22 cellular contexts compared by ENCODE assay signal in genomic region chr11:102426000-102426399, GRCh38. TPM values are rescaled to one million over a fixed set of nuclear protein-coding genes. Genes with fewer than 3 reads are reported as not detected.
DNase-seq lines count a peak whose midpoint lies in the region; ATAC-seq lines count a peak whose summit lies in the region.
"Had no signal": no experiment of that assay in that cellular context is flagged by ENCODE, and none has a peak within 500 bp of the region (broad histone marks: within the 10 kb centered on the region; RNA-seq: fewer than 3 reads in every experiment).

No MANE protein-coding gene starts in this region.

- H3K4me1 Mint-ChIP-seq in activated naive CD4-positive, alpha-beta T cell treated with anti-CD3 and anti-CD28 coated beads, Interleukin-2, amount 50 U/mL, for 24 hours, result peaks cover 94% of the 10 kb centered on the region
- H3K4me1 Mint-ChIP-seq in T-helper 17 cell, result peaks cover 62% of the 10 kb centered on the region
- peaks cover 45% of the 10 kb centered on the region for H3K4me1 Mint-ChIP-seq in dendritic cell treated with granulocyte-macrophage colony-stimulating factor and Interleukin-4, amounts not matched to agents 40 ng/mL and 50 ng/mL, for 4 days (ENCODE audit: low read depth)

- H3K23ac ChIP-seq in trophoblast cell (ENCODE audit: low read length), result no peak overlapping the region

- H3K4me3 ChIP-seq in trophoblast cell (ENCODE audit: low read depth, low read length), result no peak overlapping the region
- H3K4me3 ChIP-seq: BLaER1 treated with 17β-estradiol and CSF1 and Interleukin-3, amounts not matched to agents 10 nM and 100 nM; testis had no signal

- ATAC-seq in activated naive CD4-positive, alpha-beta T cell treated with anti-CD3 and anti-CD28 coated beads, Interleukin-2, amount 50 U/mL, for 72 hours, result no peak
- ATAC-seq in T-helper 17 cell, result no peak
- ATAC-seq in GM19023 (IDR thresholded peaks at IDR 0.05; ENCODE audit: unreplicated experiment), result no peak
- ATAC-seq: left cardiac atrium had no signal

- H3K4me2 ChIP-seq in trophoblast cell (ENCODE audit: low read length), result no peak overlapping the region

- peak overlapping the region; percentile 85 for H3K27ac Mint-ChIP-seq in activated naive CD4-positive, alpha-beta T cell treated with anti-CD3 and anti-CD28 coated beads, Interleukin-2, amount 50 U/mL, for 24 hours
- H3K27ac Mint-ChIP-seq in activated naive CD4-positive, alpha-beta T cell treated with anti-CD3 and anti-CD28 coated beads, Interleukin-2, amount 50 U/mL, for 72 hours, result peak overlapping the region in 1 of 2 donors; percentile 91
- H3K27ac Mint-ChIP-seq in T-helper 17 cell, result peak overlapping the region; percentile 86
- H3K27ac Mint-ChIP-seq in dendritic cell treated with granulocyte-macrophage colony-stimulating factor and Interleukin-4, amounts not matched to agents 40 ng/mL and 50 ng/mL, for 4 days, result peak overlapping the region; percentile 48
- H3K27ac Mint-ChIP-seq: HFFc6 had no signal

- no peaks in the 10 kb centered on the region for H3K36me3 ChIP-seq in trophoblast cell (ENCODE audit: control insufficient read depth in 1 of 2, insufficient read depth in 2 of 2, low read length in 2 of 2)

- H3K18ac ChIP-seq in trophoblast cell (ENCODE audit: low read length), result no peak overlapping the region

- H3K9me3 ChIP-seq in T-helper 17 cell (ENCODE audit: control insufficient read depth, low read length, poor library complexity, severe bottlenecking) (no peaks in the 10 kb centered on the region), trophoblast cell (ENCODE audit: insufficient read depth, low read depth, low read length) (no peaks in the 10 kb centered on the region)
- H3K9me3 ChIP-seq: BLaER1 treated with 17β-estradiol and CSF1 and Interleukin-3, amounts not matched to agents 10 nM and 100 nM; testis had no signal

- no CpG with 5 or more reads among the region's 2 CpGs for WGBS in trophoblast cell (ENCODE audit: extremely low coverage, insufficient coverage, insufficient read length)

- H3K27me3 Mint-ChIP-seq in activated naive CD4-positive, alpha-beta T cell treated with anti-CD3 and anti-CD28 coated beads, Interleukin-2, amount 50 U/mL, for 24 hours, result no peaks in the 10 kb centered on the region
- H3K27me3 Mint-ChIP-seq in T-helper 17 cell, result no peaks in the 10 kb centered on the region
- H3K27me3 Mint-ChIP-seq in dendritic cell treated with granulocyte-macrophage colony-stimulating factor and Interleukin-4, amounts not matched to agents 40 ng/mL and 50 ng/mL, for 4 days, result no peaks in the 10 kb centered on the region
- H3K27me3 Mint-ChIP-seq: naive B cell had no signal

- peaks cover 13% of the 10 kb centered on the region for H3K36me3 Mint-ChIP-seq in activated naive CD4-positive, alpha-beta T cell treated with anti-CD3 and anti-CD28 coated beads, Interleukin-2, amount 50 U/mL, for 24 hours
- peaks cover 17 to 54% of the 10 kb centered on the region in 2 donors for H3K36me3 Mint-ChIP-seq in activated naive CD4-positive, alpha-beta T cell treated with anti-CD3 and anti-CD28 coated beads, Interleukin-2, amount 50 U/mL, for 72 hours
- peaks cover 6% of the 10 kb centered on the region for H3K36me3 Mint-ChIP-seq in T-helper 17 cell (ENCODE audit: low read depth)
- peaks cover 24% of the 10 kb centered on the region for H3K36me3 Mint-ChIP-seq in dendritic cell treated with granulocyte-macrophage colony-stimulating factor and Interleukin-4, amounts not matched to agents 40 ng/mL and 50 ng/mL, for 4 days (ENCODE audit: low read depth)

- no peaks in the 10 kb centered on the region for H3K27me3 ChIP-seq in trophoblast cell (ENCODE audit: insufficient read depth, low read length)
- H3K27me3 ChIP-seq: BLaER1 treated with 17β-estradiol and CSF1 and Interleukin-3, amounts not matched to agents 10 nM and 100 nM; testis had no signal

- H3K4me1 ChIP-seq in trophoblast cell (ENCODE audit: control insufficient read depth in 1 of 2, insufficient read depth in 2 of 2, low read length in 2 of 2), result no peaks in the 10 kb centered on the region
- H3K4me1 ChIP-seq: testis had no signal

- H2BK120ac ChIP-seq in trophoblast cell (ENCODE audit: insufficient read depth, low read length, poor library complexity), result no peak overlapping the region

- no peak overlapping the region for H2BK12ac ChIP-seq in trophoblast cell (ENCODE audit: low read length)

- H2BK5ac ChIP-seq in trophoblast cell (ENCODE audit: low read depth, low read length, poor library complexity), result no peak overlapping the region

- no peak overlapping the region for H3K14ac ChIP-seq in trophoblast cell (ENCODE audit: low read length)

- H3K4ac ChIP-seq in trophoblast cell (ENCODE audit: low read depth, low read length), result no peak overlapping the region

- no peak overlapping the region for H2AK5ac ChIP-seq in trophoblast cell (ENCODE audit: low read length)

- H3K79me1 ChIP-seq in trophoblast cell (ENCODE audit: low read length), result no peaks in the 10 kb centered on the region

- no peak overlapping the region for H2AFZ ChIP-seq in trophoblast cell (ENCODE audit: insufficient read depth, low read length, poor library complexity)

- no peak overlapping the region for H4K12ac ChIP-seq in trophoblast cell (ENCODE audit: low read depth, low read length)

- no peak overlapping the region for H3K4me3 Mint-ChIP-seq in activated naive CD4-positive, alpha-beta T cell treated with anti-CD3 and anti-CD28 coated beads, Interleukin-2, amount 50 U/mL, for 24 hours
- H3K4me3 Mint-ChIP-seq in T-helper 17 cell, result peak overlapping the region; percentile 36
- H3K4me3 Mint-ChIP-seq in dendritic cell treated with granulocyte-macrophage colony-stimulating factor and Interleukin-4, amounts not matched to agents 40 ng/mL and 50 ng/mL, for 4 days, result no peak overlapping the region
- H3K4me3 Mint-ChIP-seq: HFFc6, naive B cell had no signal

- no peaks in the 10 kb centered on the region for H3K79me2 ChIP-seq in trophoblast cell (ENCODE audit: control insufficient read depth, insufficient read depth, low read length, poor library complexity)

- H3K9me3 Mint-ChIP-seq in activated naive CD4-positive, alpha-beta T cell treated with anti-CD3 and anti-CD28 coated beads, Interleukin-2, amount 50 U/mL, for 24 hours, result no peaks in the 10 kb centered on the region
- no peaks in the 10 kb centered on the region for H3K9me3 Mint-ChIP-seq in activated naive CD4-positive, alpha-beta T cell treated with anti-CD3 and anti-CD28 coated beads, Interleukin-2, amount 50 U/mL, for 72 hours
- no peaks in the 10 kb centered on the region for H3K9me3 Mint-ChIP-seq in dendritic cell treated with granulocyte-macrophage colony-stimulating factor and Interleukin-4, amounts not matched to agents 40 ng/mL and 50 ng/mL, for 4 days
- H3K9me3 Mint-ChIP-seq: HFFc6, naive B cell had no signal

- intact Hi-C loops in dendritic cell treated with granulocyte-macrophage colony-stimulating factor and Interleukin-4, amounts not matched to agents 40 ng/mL and 50 ng/mL, for 4 days (cut with micrococcal nuclease), result no loop called here

- DNase-seq in activated naive CD4-positive, alpha-beta T cell treated with anti-CD3 and anti-CD28 coated beads, Interleukin-2, amount 50 U/mL, for 72 hours (ENCODE audit: low spot score in 2 of 2), result no peak
- DNase-seq in T-helper 17 cell (no peak), trophoblast cell (no peak), iPS-NIHi11 (ENCODE audit: low spot score) (no peak), NCI-H1092 (lab: John Stamatoyannopoulos, UW) (no peak)
- DNase-seq: ACHN; activated effector memory CD4-positive, alpha-beta T cell treated with Interleukin-2 at 50 U/mL for 16 hours; GDM1; HFFc6; left cardiac atrium; mesendoderm; naive B cell; NCI-H1048; NCI-H2081 treated with DMSO at 0.1 percent for 48 hours; NCI-H524; posterior cingulate gyrus; Right ventricle myocardium superior; testis had no signal

- H4K8ac ChIP-seq in trophoblast cell (ENCODE audit: low read depth, low read length), result no peak overlapping the region

- H4K91ac ChIP-seq in trophoblast cell (ENCODE audit: low read depth, low read length), result no peak overlapping the region

- H3K9ac ChIP-seq in trophoblast cell (ENCODE audit: low read length), result no peak overlapping the region
- H3K9ac ChIP-seq: BLaER1 treated with 17β-estradiol and CSF1 and Interleukin-3, amounts not matched to agents 10 nM and 100 nM had no signal

- H3K27ac ChIP-seq in trophoblast cell (ENCODE audit: low read depth, low read length), result no peak overlapping the region
- H3K27ac ChIP-seq: BLaER1 treated with 17β-estradiol and CSF1 and Interleukin-3, amounts not matched to agents 10 nM and 100 nM; testis had no signal

RNA-seq across cellular contexts. Expression of gene TMEM123, which starts 26.6 kb away (rescaled TPM):
- total RNA-seq in activated naive CD4-positive, alpha-beta T cell treated with anti-CD3 and anti-CD28 coated beads, Interleukin-2, amount 50 U/mL, for 72 hours, result 100 to 1,000 TPM; 193 to 330 TPM
- total RNA-seq in T-helper 17 cell, result 100 to 1,000 TPM; 372 to 400 TPM
- 99.0 and 103 TPM in 2 replicates for polyA plus RNA-seq in trophoblast cell (2013)
